14 cellular contexts compared by ENCODE assay signal in the genomic region with DNA sequence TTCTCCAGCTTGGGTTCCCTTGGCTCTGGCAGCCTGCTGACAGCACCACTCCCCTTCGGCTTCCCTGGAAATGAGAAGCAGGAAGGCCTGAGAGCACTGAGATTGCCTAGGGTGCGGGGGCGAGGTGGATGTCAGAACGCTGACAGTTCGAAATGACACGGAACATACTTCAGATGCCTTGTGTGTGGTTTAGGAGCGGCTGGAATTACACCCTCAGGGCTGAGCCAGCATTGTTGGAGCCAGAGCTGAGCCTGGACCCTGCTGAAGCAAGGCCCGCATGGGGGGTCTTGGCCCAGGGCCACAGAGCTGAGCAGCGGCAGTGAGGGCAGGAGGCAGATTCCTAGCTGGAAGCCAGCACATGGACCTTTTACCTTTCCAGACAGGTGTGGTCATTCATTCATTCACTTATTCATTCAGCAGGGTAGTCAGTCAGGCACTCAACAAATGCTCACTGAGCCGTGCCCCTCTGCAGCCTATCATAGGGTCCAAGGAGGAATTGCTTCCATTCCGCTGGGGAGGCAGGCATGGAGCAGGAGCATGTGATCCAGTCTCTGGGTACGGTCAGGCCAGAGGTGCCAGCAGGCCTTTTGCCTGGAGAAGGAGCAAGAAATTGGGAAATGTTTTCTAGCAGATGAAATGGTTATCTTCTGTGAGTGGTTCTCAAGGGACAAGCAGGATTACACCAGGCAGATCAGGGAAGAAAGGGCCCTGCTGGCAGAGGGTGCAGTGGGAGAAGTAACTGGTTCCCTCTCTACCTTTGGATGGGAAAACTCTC. TPM values are rescaled to one million over a fixed set of nuclear protein-coding genes. Genes with fewer than 3 reads are reported as not detected.
DNase-seq lines count a peak whose midpoint lies in the region; ATAC-seq and TF ChIP-seq lines count a peak whose summit lies in the region.
"Had no signal": no experiment of that assay in that cellular context is flagged by ENCODE, and none has a peak within 500 bp of the region (broad histone marks: within the 10 kb centered on the region; RNA-seq: fewer than 3 reads in every experiment).

No MANE protein-coding gene starts in this region.

- no peaks in the 10 kb centered on the region for H3K4me1 Mint-ChIP-seq in activated T-helper 1 cell treated with anti-CD3 and anti-CD28 coated beads, Interleukin-12 subunit alpha, Interleukin-12 subunit beta, Interleukin-2, Interleukin-4 antibody, amounts not matched to agents 30 ng/mL and 10 ng/mL and 1 ng/mL, durations not matched to agents 14 hours and 24 hours and 36 hours (ENCODE audit: low read depth)
- H3K4me1 Mint-ChIP-seq in activated CD4-positive, alpha-beta memory T cell treated with anti-CD3 and anti-CD28 coated beads, Interleukin-2, amount 10 ng/mL, durations not matched to agents 7 days and 5 days = no peaks in the 10 kb centered on the region
- H3K4me1 Mint-ChIP-seq: memory B cell had no signal

- peaks cover 29% of the 10 kb centered on the region for H3K4me1 ChIP-seq in foreskin keratinocyte
- H3K4me1 ChIP-seq: gastrocnemius medialis had no signal

- intact Hi-C loops in activated T-helper 1 cell treated with anti-CD3 and anti-CD28 coated beads, Interleukin-12 subunit alpha, Interleukin-12 subunit beta, Interleukin-2, Interleukin-4 antibody, amounts not matched to agents 30 ng/mL and 10 ng/mL and 1 ng/mL, durations not matched to agents 14 hours and 24 hours and 36 hours (cut with micrococcal nuclease) = no loop called here

- H3K27me3 ChIP-seq in foreskin keratinocyte = peaks cover 3% of the 10 kb centered on the region

- no peaks in the 10 kb centered on the region for H3K36me3 Mint-ChIP-seq in activated T-helper 1 cell treated with anti-CD3 and anti-CD28 coated beads, Interleukin-12 subunit alpha, Interleukin-12 subunit beta, Interleukin-2, Interleukin-4 antibody, amounts not matched to agents 30 ng/mL and 10 ng/mL and 1 ng/mL, durations not matched to agents 14 hours and 24 hours and 36 hours (ENCODE audit: low read depth)
- H3K36me3 Mint-ChIP-seq in activated CD4-positive, alpha-beta memory T cell treated with anti-CD3 and anti-CD28 coated beads, Interleukin-2, amount 10 ng/mL, durations not matched to agents 7 days and 5 days (ENCODE audit: low read depth) = no peaks in the 10 kb centered on the region

- ATAC-seq in foreskin keratinocyte (peak; percentile 84), HG02884 (IDR thresholded peaks at IDR 0.05; ENCODE audit: unreplicated experiment) (no peak)
- ATAC-seq: gastrocnemius medialis had no signal

- peaks cover 31% of the 10 kb centered on the region for H3K27me3 Mint-ChIP-seq in activated T-helper 1 cell treated with anti-CD3 and anti-CD28 coated beads, Interleukin-12 subunit alpha, Interleukin-12 subunit beta, Interleukin-2, Interleukin-4 antibody, amounts not matched to agents 30 ng/mL and 10 ng/mL and 1 ng/mL, durations not matched to agents 14 hours and 24 hours and 36 hours (ENCODE audit: insufficient read depth)
- H3K27me3 Mint-ChIP-seq in activated CD4-positive, alpha-beta memory T cell treated with anti-CD3 and anti-CD28 coated beads, Interleukin-2, amount 10 ng/mL, durations not matched to agents 7 days and 5 days = peaks cover 19% of the 10 kb centered on the region

- no peaks in the 10 kb centered on the region for H3K9me3 Mint-ChIP-seq in activated T-helper 1 cell treated with anti-CD3 and anti-CD28 coated beads, Interleukin-12 subunit alpha, Interleukin-12 subunit beta, Interleukin-2, Interleukin-4 antibody, amounts not matched to agents 30 ng/mL and 10 ng/mL and 1 ng/mL, durations not matched to agents 14 hours and 24 hours and 36 hours
- no peaks in the 10 kb centered on the region for H3K9me3 Mint-ChIP-seq in activated CD4-positive, alpha-beta memory T cell treated with anti-CD3 and anti-CD28 coated beads, Interleukin-2, amount 10 ng/mL, durations not matched to agents 7 days and 5 days
- H3K9me3 Mint-ChIP-seq: memory B cell had no signal

- H3K4me3 Mint-ChIP-seq in activated T-helper 1 cell treated with anti-CD3 and anti-CD28 coated beads, Interleukin-12 subunit alpha, Interleukin-12 subunit beta, Interleukin-2, Interleukin-4 antibody, amounts not matched to agents 30 ng/mL and 10 ng/mL and 1 ng/mL, durations not matched to agents 14 hours and 24 hours and 36 hours = no peak overlapping the region
- no peak overlapping the region for H3K4me3 Mint-ChIP-seq in activated CD4-positive, alpha-beta memory T cell treated with anti-CD3 and anti-CD28 coated beads, Interleukin-2, amount 10 ng/mL, durations not matched to agents 7 days and 5 days
- H3K4me3 Mint-ChIP-seq: memory B cell had no signal

- H3K27ac Mint-ChIP-seq in activated T-helper 1 cell treated with anti-CD3 and anti-CD28 coated beads, Interleukin-12 subunit alpha, Interleukin-12 subunit beta, Interleukin-2, Interleukin-4 antibody, amounts not matched to agents 30 ng/mL and 10 ng/mL and 1 ng/mL, durations not matched to agents 14 hours and 24 hours and 36 hours = no peak overlapping the region
- H3K27ac Mint-ChIP-seq in activated CD4-positive, alpha-beta memory T cell treated with anti-CD3 and anti-CD28 coated beads, Interleukin-2, amount 10 ng/mL, durations not matched to agents 7 days and 5 days = no peak overlapping the region
- H3K27ac Mint-ChIP-seq: memory B cell had no signal

- POLR2A ChIA-PET in activated CD4-positive, alpha-beta memory T cell treated with anti-CD3 and anti-CD28 coated beads, Interleukin-2, amount 10 ng/mL, durations not matched to agents 7 days and 5 days (lab: Charles Lee) = no interaction called here

- CTCF ChIA-PET in activated CD4-positive, alpha-beta memory T cell treated with anti-CD3 and anti-CD28 coated beads, Interleukin-2, amount 10 ng/mL, durations not matched to agents 7 days and 5 days (lab: Charles Lee) = no interaction called here

- DNase-seq in HCEC 1CT (peak; percentile 56), amniotic epithelial cell (ENCODE audit: low read depth) (peak; percentile 79), foreskin keratinocyte (peak; percentile 66 to 80), renal cortical epithelial cell (ENCODE audit: low read depth) (peak; percentile 86)
- DNase-seq in activated T-helper 1 cell treated with anti-CD3 and anti-CD28 coated beads, Interleukin-12 subunit alpha, Interleukin-12 subunit beta, Interleukin-2, Interleukin-4 antibody, amounts not matched to agents 30 ng/mL and 10 ng/mL and 1 ng/mL, durations not matched to agents 14 hours and 24 hours and 36 hours (ENCODE audit: low spot score) = no peak
- no peak for DNase-seq in activated CD4-positive, alpha-beta T cell treated with anti-CD3 and anti-CD28 coated beads, Interleukin-2, amount 50 U/mL, for 48 hours
- no peak for DNase-seq in activated CD4-positive, alpha-beta memory T cell treated with anti-CD3 and anti-CD28 coated beads, Interleukin-2, amount 10 ng/mL, durations not matched to agents 7 days and 5 days
- DNase-seq: DMS53, gastrocnemius medialis, NCI-H1417 had no signal

- no peak overlapping the region for H3K27ac ChIP-seq in foreskin keratinocyte
- H3K27ac ChIP-seq: gastrocnemius medialis, HL-60, skin epidermis had no signal

- TF ChIP-seq CTCF in foreskin keratinocyte (conservative IDR thresholded peaks at IDR 0.05) = no peak

RNA-seq across cellular contexts. Expression of a gene that starts 6.6 kb away (rescaled TPM):
- total RNA-seq in foreskin keratinocyte = not detected in 2 replicates
- polyA plus RNA-seq in foreskin keratinocyte = 0.07 and 0.08 TPM in 2 replicates
- not detected in 2 replicates for total RNA-seq in renal cortical epithelial cell
- total RNA-seq in activated T-helper 1 cell treated with anti-CD3 and anti-CD28 coated beads, Interleukin-12 subunit alpha, Interleukin-12 subunit beta, Interleukin-2, Interleukin-4 antibody, amounts not matched to agents 30 ng/mL and 10 ng/mL and 1 ng/mL, durations not matched to agents 14 hours and 24 hours and 36 hours = not detected in 2 replicates
- total RNA-seq in activated CD4-positive, alpha-beta memory T cell treated with anti-CD3 and anti-CD28 coated beads, Interleukin-2, amount 10 ng/mL, durations not matched to agents 7 days and 5 days = not detected
- total RNA-seq: gastrocnemius medialis had no signal

RNA-seq across cellular contexts. Expression of a gene that starts 28.3 kb away (rescaled TPM):
- total RNA-seq in foreskin keratinocyte (0.14 and 0.20 TPM in 2 replicates), renal cortical epithelial cell (0.15 TPM in 1 of 2 replicates, not detected in the other)
- polyA plus RNA-seq in foreskin keratinocyte = 0.11 TPM in 2 replicates
- 0.17 and 0.21 TPM in 2 replicates for total RNA-seq in activated T-helper 1 cell treated with anti-CD3 and anti-CD28 coated beads, Interleukin-12 subunit alpha, Interleukin-12 subunit beta, Interleukin-2, Interleukin-4 antibody, amounts not matched to agents 30 ng/mL and 10 ng/mL and 1 ng/mL, durations not matched to agents 14 hours and 24 hours and 36 hours
- total RNA-seq in activated CD4-positive, alpha-beta memory T cell treated with anti-CD3 and anti-CD28 coated beads, Interleukin-2, amount 10 ng/mL, durations not matched to agents 7 days and 5 days = under 1 TPM; 0.65 to 0.68 TPM

Comparison
In these comparisons a context has a peak if more than half of its experiments do, and no peak if none do; other contexts are left out.
1. DNase-seq: peak in HCEC 1CT (single experiment), amniotic epithelial cell (single experiment), foreskin keratinocyte (2 of 2) and renal cortical epithelial cell (single experiment); none in activated T-helper 1 cell treated with anti-CD3 and anti-CD28 coated beads, Interleukin-12 subunit alpha, Interleukin-12 subunit beta, Interleukin-2, Interleukin-4 antibody, amounts not matched to agents 30 ng/mL and 10 ng/mL and 1 ng/mL, durations not matched to agents 14 hours and 24 hours and 36 hours (single experiment), activated CD4-positive, alpha-beta T cell treated with anti-CD3 and anti-CD28 coated beads, Interleukin-2, amount 50 U/mL, for 48 hours (0 of 2) and activated CD4-positive, alpha-beta memory T cell treated with anti-CD3 and anti-CD28 coated beads, Interleukin-2, amount 10 ng/mL, durations not matched to agents 7 days and 5 days (single experiment).